In genomic region chr10:31757374-31757773, GRCh38 we compare ENCODE assay signal across 12 cellular contexts.
A peak's percentile ranks its signal among the peaks of the same experiment; 100 is the strongest.
DNase-seq lines count a peak whose midpoint lies in the region; ATAC-seq, FAIRE-seq and TF ChIP-seq lines count a peak whose summit lies in the region.
"Had no signal": no experiment of that assay in that cellular context is flagged by ENCODE, and none has a peak within 500 bp of the region (broad histone marks: within the 10 kb centered on the region; RNA-seq: fewer than 3 reads in every experiment).

No MANE protein-coding gene starts in this region.

- ATAC-seq in activated CD4-positive, alpha-beta T cell treated with anti-CD3 and anti-CD28 coated beads for 36 hours = no peak
- ATAC-seq in GM19351 (IDR thresholded peaks at IDR 0.05; ENCODE audit: unreplicated experiment) (no peak), HG02981 (IDR thresholded peaks at IDR 0.05; ENCODE audit: unreplicated experiment) (no peak)
- ATAC-seq: esophagus mucosa had no signal

- CTCF ChIA-PET in activated CD4-positive, alpha-beta T cell treated with anti-CD3 and anti-CD28 coated beads for 36 hours (lab: Charles Lee) = interaction anchor here (0.6 to 1.4 kb wide), 4 partner anchors 12 to 981 kb away, joined by 3 to 4 read pairs (median 3); no protein-coding TSS in a partner anchor
- CTCF ChIA-PET in RWPE1 (lab: Yijun Ruan, JAX) = interaction anchor here (0.8 kb wide), 1 partner anchor 18 kb away, joined by 3 read pairs; no protein-coding TSS in a partner anchor

- H3K9me3 Mint-ChIP-seq in activated CD4-positive, alpha-beta T cell treated with anti-CD3 and anti-CD28 coated beads for 36 hours (ENCODE audit: low read depth) = no peaks in the 10 kb centered on the region
- H3K9me3 Mint-ChIP-seq in activated CD4-positive, alpha-beta T cell treated with anti-CD3 and anti-CD28 coated beads, Interleukin-2, amount 10 ng/mL, durations not matched to agents 24 days and 14 days = no peaks in the 10 kb centered on the region

- intact Hi-C loops in activated CD4-positive, alpha-beta T cell treated with anti-CD3 and anti-CD28 coated beads for 36 hours (cut with DNase I, micrococcal nuclease) = loop anchor here in 1 of 2 experiments (10.0 kb wide), 1 partner anchor 597 kb away; no protein-coding TSS in a partner anchor
- intact Hi-C loops in activated CD4-positive, alpha-beta T cell treated with anti-CD3 and anti-CD28 coated beads, Interleukin-2, amount 10 ng/mL, durations not matched to agents 24 days and 14 days (cut with micrococcal nuclease) = no loop called here

- H3K36me3 Mint-ChIP-seq in activated CD4-positive, alpha-beta T cell treated with anti-CD3 and anti-CD28 coated beads for 36 hours (ENCODE audit: low read depth) = peaks cover 2% of the 10 kb centered on the region
- H3K36me3 Mint-ChIP-seq in activated CD4-positive, alpha-beta T cell treated with anti-CD3 and anti-CD28 coated beads, Interleukin-2, amount 10 ng/mL, durations not matched to agents 24 days and 14 days (ENCODE audit: low read depth) = peaks cover 3% of the 10 kb centered on the region

- H3K4me1 Mint-ChIP-seq in activated CD4-positive, alpha-beta T cell treated with anti-CD3 and anti-CD28 coated beads for 36 hours = peaks cover 15% of the 10 kb centered on the region
- peaks cover 12% of the 10 kb centered on the region for H3K4me1 Mint-ChIP-seq in activated CD4-positive, alpha-beta T cell treated with anti-CD3 and anti-CD28 coated beads, Interleukin-2, amount 10 ng/mL, durations not matched to agents 24 days and 14 days

- POLR2A ChIA-PET in activated CD4-positive, alpha-beta T cell treated with anti-CD3 and anti-CD28 coated beads for 36 hours (lab: Charles Lee) = interaction anchor here (2.0 kb wide), 1 partner anchor 12 kb away, joined by 6 read pairs; no protein-coding TSS in a partner anchor
- POLR2A ChIA-PET in RWPE1 (lab: Yijun Ruan, JAX; ENCODE audit: low non-redundant PET) = no interaction called here

- no peak overlapping the region for H3K4me3 Mint-ChIP-seq in activated CD4-positive, alpha-beta T cell treated with anti-CD3 and anti-CD28 coated beads for 36 hours
- H3K4me3 Mint-ChIP-seq in activated CD4-positive, alpha-beta T cell treated with anti-CD3 and anti-CD28 coated beads, Interleukin-2, amount 10 ng/mL, durations not matched to agents 24 days and 14 days = no peak overlapping the region

- DNase-seq in activated CD4-positive, alpha-beta T cell treated with anti-CD3 and anti-CD28 coated beads for 36 hours = no peak
- DNase-seq in activated CD4-positive, alpha-beta T cell treated with anti-CD3 and anti-CD28 coated beads, Interleukin-2, amount 10 ng/mL, durations not matched to agents 24 days and 14 days = no peak
- no peak for DNase-seq in RWPE1 (ENCODE audit: low spot score)
- DNase-seq in inferior parietal cortex (ENCODE audit: extremely low spot score) = peak; percentile 17
- DNase-seq in substantia nigra (lab: John Stamatoyannopoulos, UW) = peak in 23 of 49 donors; percentile 10 to 75 (median 33)
- DNase-seq in RCC 7860 (ENCODE audit: low spot score) = no peak
- DNase-seq: activated CD4-positive, alpha-beta T cell treated with anti-CD3 and anti-CD28 coated beads for 1 hour; stimulated activated CD4-positive, alpha-beta T cell treated with anti-CD3 and anti-CD28 coated beads, Interleukin-1b, Interleukin-23, amount 100 ng/mL, for 48 hours had no signal

- FAIRE-seq in RCC 7860 (lab: Jason Lieb, UNC) = no peak

- TF ChIP-seq CTCF in RWPE1 (conservative IDR thresholded peaks at IDR 0.05; ENCODE audit: low read depth) = no peak

- peak overlapping the region; percentile 76 for H3K27ac ChIP-seq in RWPE1
- H3K27ac ChIP-seq in substantia nigra (ENCODE audit: low read depth, low read length, poor library complexity, severe bottlenecking) = peak overlapping the region; percentile 11
- H3K27ac ChIP-seq: KMS-11 had no signal

- no peaks in the 10 kb centered on the region for H3K27me3 Mint-ChIP-seq in activated CD4-positive, alpha-beta T cell treated with anti-CD3 and anti-CD28 coated beads for 36 hours
- no peaks in the 10 kb centered on the region for H3K27me3 Mint-ChIP-seq in activated CD4-positive, alpha-beta T cell treated with anti-CD3 and anti-CD28 coated beads, Interleukin-2, amount 10 ng/mL, durations not matched to agents 24 days and 14 days

- H3K27ac Mint-ChIP-seq in activated CD4-positive, alpha-beta T cell treated with anti-CD3 and anti-CD28 coated beads for 36 hours = peak overlapping the region; percentile 5
- no peak overlapping the region for H3K27ac Mint-ChIP-seq in activated CD4-positive, alpha-beta T cell treated with anti-CD3 and anti-CD28 coated beads, Interleukin-2, amount 10 ng/mL, durations not matched to agents 24 days and 14 days
